15 cellular contexts compared by ENCODE assay signal in genomic region chr9:6576930-6577329, GRCh38.
"Had no signal": no experiment of that assay in that cellular context is flagged by ENCODE, and none has a peak within 500 bp of the region (broad histone marks: within the 10 kb centered on the region; RNA-seq: fewer than 3 reads in every experiment).

No MANE protein-coding gene starts in this region.

- H3K4me3 Mint-ChIP-seq: brain; mesothelial cell of epicardium; T-helper 2 cell treated with Interferon-gamma antibody and Interleukin-4, amounts not matched to agents 5 μg/mL and 100 μg/mL, for 36 hours had no signal

- H3K27me3 Mint-ChIP-seq: brain had no signal

- H3K36me3 ChIP-seq: adrenal gland, SJCRH30, tibial nerve had no signal

- H3K27ac Mint-ChIP-seq: brain; mesothelial cell of epicardium; T-helper 2 cell treated with Interferon-gamma antibody and Interleukin-4, amounts not matched to agents 5 μg/mL and 100 μg/mL, for 36 hours had no signal

- ATAC-seq: foreskin keratinocyte had no signal

- H3K9me3 Mint-ChIP-seq: brain; mesothelial cell of epicardium; naive B cell; T-helper 2 cell treated with Interferon-gamma antibody and Interleukin-4, amounts not matched to agents 5 μg/mL and 100 μg/mL, for 36 hours had no signal

- H3K27ac ChIP-seq: adrenal gland, foreskin keratinocyte, SJCRH30 had no signal

- H3K9me3 ChIP-seq: adrenal gland, SJCRH30, tibial nerve had no signal

- H3K4me3 ChIP-seq: adrenal gland, SJCRH30, tibial nerve had no signal

- DNase-seq: activated CD4-positive, alpha-beta T cell treated with anti-CD3 and anti-CD28 coated beads, Interleukin-2, amount 50 U/mL, for 1 hour; activated naive CD4-positive, alpha-beta T cell treated with anti-CD3 and anti-CD28 coated beads, Interleukin-2, amount 50 U/mL, for 16 hours; adrenal gland; cerebellar nuclear complex; foreskin keratinocyte; kidney glomerular epithelial cell; naive B cell; SJCRH30; stimulated activated CD4-positive, alpha-beta T cell treated with anti-CD3 and anti-CD28 coated beads, Interleukin-15, amount 100 ng/mL, for 24 hours; stimulated activated CD4-positive, alpha-beta T cell treated with anti-CD3 and anti-CD28 coated beads, Interleukin-4, amount 100 ng/mL, for 4 hours; SW 1271 had no signal

- H3K27me3 ChIP-seq: adrenal gland, foreskin keratinocyte, SJCRH30, tibial nerve had no signal

- H3K4me1 Mint-ChIP-seq: mesothelial cell of epicardium had no signal

- H3K36me3 Mint-ChIP-seq: mesothelial cell of epicardium, naive B cell had no signal

- H3K4me1 ChIP-seq: adrenal gland, foreskin keratinocyte, SJCRH30, tibial nerve had no signal
